In genomic region chr4:146132445-146132844, GRCh38 we compare ENCODE assay signal across 9 cellular contexts. TPM values are rescaled to one million over a fixed set of nuclear protein-coding genes. Genes with fewer than 3 reads are reported as not detected.
A peak's percentile ranks its signal among the peaks of the same experiment; 100 is the strongest.
DNase-seq lines count a peak whose midpoint lies in the region; ATAC-seq and TF ChIP-seq lines count a peak whose summit lies in the region.
"Had no signal": no experiment of that assay in that cellular context is flagged by ENCODE, and none has a peak within 500 bp of the region (broad histone marks: within the 10 kb centered on the region; RNA-seq: fewer than 3 reads in every experiment).

No MANE protein-coding gene starts in this region.

- no peak for TF ChIP-seq EP300 in transverse colon (IDR thresholded peaks at IDR 0.05; ENCODE audit: low read depth)

- H3K4me1 Mint-ChIP-seq in HFFc6 (ENCODE audit: low read depth), result peaks cover 6% of the 10 kb centered on the region; the same call in 1 of the 2 replicates

- H3K9me3 Mint-ChIP-seq in HFFc6, result peaks cover 3% of the 10 kb centered on the region; the same call in 1 of the 2 replicates

- H3K27me3 ChIP-seq in transverse colon, result no peaks in the 10 kb centered on the region

- H3K9me3 ChIP-seq in transverse colon, result no peaks in the 10 kb centered on the region

- in situ Hi-C loops in transverse colon (cut with MboI; ENCODE audit: low pct_ligation_motif_present in 1 of 4, low pct_unique_long_range_greater_than_20kb in 1 of 4, low sequenced_read_pairs in 3 of 4), result no loop called here

- peaks cover 9% of the 10 kb centered on the region for H3K27me3 Mint-ChIP-seq in HFFc6 (ENCODE audit: insufficient read depth)

- H3K4me1 ChIP-seq in transverse colon, result peaks cover 0 to 5% (median 0%) of the 10 kb centered on the region in 4 donors

- H3K4me3 ChIP-seq in transverse colon, result no peak overlapping the region

- H3K36me3 ChIP-seq in transverse colon, result no peaks in the 10 kb centered on the region

- no peak for TF ChIP-seq CTCF in HFFc6 (IDR thresholded peaks at IDR 0.05)
- TF ChIP-seq CTCF in transverse colon (IDR thresholded peaks at IDR 0.05), result no peak

- 66 to 84% methylated on average over 3 to 7 of the region's 7 CpGs for WGBS in transverse colon (ENCODE audit: low coverage in 1 of 2), 2 donors

- TF ChIP-seq POLR2A in transverse colon (IDR thresholded peaks at IDR 0.05), result no peak

- H3K27ac ChIP-seq in transverse colon, result no peak overlapping the region

- intact Hi-C loops in transverse colon (cut with DNase I; ENCODE audit: low total_unique reads), result no loop called here

- H3K4me3 Mint-ChIP-seq in HFFc6, result no peak overlapping the region

- H3K27ac Mint-ChIP-seq in HFFc6, result no peak overlapping the region

- ATAC-seq in GM18867 (IDR thresholded peaks at IDR 0.05; ENCODE audit: unreplicated experiment) (peak; percentile 99), GM21529 (IDR thresholded peaks at IDR 0.05; ENCODE audit: unreplicated experiment) (peak; percentile 100), HG03469 (IDR thresholded peaks at IDR 0.05; ENCODE audit: unreplicated experiment) (peak; percentile 96)

- H3K36me3 Mint-ChIP-seq in HFFc6 (ENCODE audit: low read depth), result no peaks in the 10 kb centered on the region

- DNase-seq in renal cortical epithelial cell (ENCODE audit: low read depth) (peak; percentile 29), superior temporal gyrus (ENCODE audit: extremely low spot score) (no peak), HFFc6 (no peak), HT-29 (ENCODE audit: low spot score) (no peak), transverse colon (no peak)
- DNase-seq: islet precursor cell had no signal

RNA-seq across cellular contexts. Expression of gene LSM6, which starts 43.1 kb away (rescaled TPM):
- total RNA-seq in renal cortical epithelial cell (22.3 and 27.8 TPM in 2 replicates), transverse colon (10 to 100 TPM in 3 of 4 donors, 1 to 10 TPM in 1; 1.9 to 33.2 (median 24.4) TPM)
- 10 to 100 TPM; 18.8 to 27.9 (median 21.7) TPM for total RNA-seq in HFFc6 (2021; fragmentation: NEBNext Ultra II Directional; extraction: Animal tissue kit (Norgen Biotek cat#: 25700))
- total RNA-seq in HT-29 (2014; rRNA removed; shearing (Covaris generic)), result 25.6 and 29.2 TPM in 2 replicates
